Comparison of ENCODE assay signal across 9 cellular contexts in the genomic region with DNA sequence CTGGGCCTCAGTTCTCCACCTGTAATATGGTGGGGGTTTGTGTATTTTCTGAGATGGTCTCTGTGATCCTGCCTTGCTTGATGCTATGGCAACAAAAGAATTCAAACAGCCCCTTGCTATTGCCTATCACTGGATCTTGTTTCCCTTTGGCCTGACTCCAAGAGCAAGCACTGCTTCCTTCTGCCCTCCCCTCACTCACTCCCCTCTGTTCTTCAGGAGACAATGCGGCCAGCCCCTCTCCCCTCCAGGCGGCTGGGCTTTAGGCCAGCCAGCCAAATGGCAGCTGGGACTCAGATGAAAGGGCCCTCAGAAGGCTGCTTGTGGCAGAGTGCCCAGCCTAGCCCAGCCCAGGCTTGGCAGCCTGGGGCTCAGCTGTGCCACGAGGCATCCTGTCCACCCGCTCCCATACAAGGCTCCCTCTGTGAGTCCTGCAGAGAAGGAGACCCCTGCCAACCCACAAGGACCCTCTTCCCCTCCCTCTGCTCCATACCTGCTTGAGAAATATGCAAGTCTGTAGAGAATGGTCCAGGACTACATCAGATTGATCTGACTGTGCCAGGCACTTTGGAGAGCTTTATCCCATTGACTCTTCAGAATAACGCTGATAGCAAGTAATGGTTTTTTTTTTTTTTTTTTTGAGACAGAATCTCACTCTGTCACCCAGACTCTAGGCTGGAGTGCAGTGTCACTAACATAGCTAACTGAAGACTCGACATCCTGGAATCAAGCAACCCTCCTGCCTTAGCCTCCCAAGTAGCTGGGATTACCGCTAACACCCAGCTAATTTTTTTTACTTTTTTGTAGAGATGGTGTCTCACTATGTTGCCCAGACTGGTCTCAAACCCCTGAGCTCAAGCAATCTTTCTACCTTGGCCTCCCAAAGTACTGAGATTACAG. TPM values are rescaled to one million over a fixed set of nuclear protein-coding genes. Genes with fewer than 3 reads are reported as not detected.
DNase-seq lines count a peak whose midpoint lies in the region; ATAC-seq and TF ChIP-seq lines count a peak whose summit lies in the region.
"Had no signal": no experiment of that assay in that cellular context is flagged by ENCODE, and none has a peak within 500 bp of the region (broad histone marks: within the 10 kb centered on the region; RNA-seq: fewer than 3 reads in every experiment).

No MANE protein-coding gene starts in this region.

- DNase-seq in A673 (ENCODE audit: low spot score) (peak; percentile 95), NCI-H1417 (lab: John Stamatoyannopoulos, UW) (peak; percentile 80 to 97 (median 85)), hypothalamus (lab: John Stamatoyannopoulos, UW) (peak; percentile 7 to 96 (median 87)), substantia nigra (lab: John Stamatoyannopoulos, UW) (peak; percentile 32 to 97 (median 91))
- no peak for DNase-seq in activated CD4-positive, alpha-beta T cell treated with anti-CD3 and anti-CD28 coated beads for 1 hour

- no peak for TF ChIP-seq CTCF in A673 (conservative IDR thresholded peaks at IDR 0.05; ENCODE audit: low read depth, low read length)
- no peak for TF ChIP-seq CTCF in VCaP (conservative IDR thresholded peaks at IDR 0.05)

- CTCF ChIA-PET in A673 (lab: Charles Lee): interaction anchor here (0.6 to 1.3 kb wide), 2 partner anchors 15 to 983 kb away, joined by 5 to 6 read pairs; no protein-coding TSS in a partner anchor

- no peaks in the 10 kb centered on the region for H3K9me3 ChIP-seq in A673 (ENCODE audit: low read depth, low read length, poor library complexity, severe bottlenecking)

- H3K4me3 ChIP-seq in A673 (ENCODE audit: low read depth, low read length, poor library complexity, severe bottlenecking): no peak overlapping the region

- peaks cover 17% of the 10 kb centered on the region for H3K4me1 ChIP-seq in A673 (ENCODE audit: insufficient read depth, low read length, poor library complexity, severe bottlenecking)

- POLR2A ChIA-PET in A673 (lab: Charles Lee; ENCODE audit: low non-redundant PET): no interaction called here

- H3K27me3 ChIP-seq in A673 (replicated peaks; ENCODE audit: insufficient read depth, low read depth, low read length, poor library complexity): no peaks in the 10 kb centered on the region

- H3K27ac ChIP-seq in A673 (ENCODE audit: low read depth, low read length, poor library complexity, severe bottlenecking): no peak overlapping the region
- peak overlapping the region; percentile 88 for H3K27ac ChIP-seq in VCaP
- H3K27ac ChIP-seq in substantia nigra (ENCODE audit: low read depth, low read length, poor library complexity, severe bottlenecking): peak overlapping the region; percentile 73

- ATAC-seq in HG03196 (IDR thresholded peaks at IDR 0.05; ENCODE audit: unreplicated experiment) (no peak), GM21367 (IDR thresholded peaks at IDR 0.05; ENCODE audit: unreplicated experiment) (no peak)

- no TSS peak for BruUV-seq in A673 (replicated peaks; lab: Mats Ljungman, UMichigan)

- H3K36me3 ChIP-seq in A673 (ENCODE audit: insufficient read depth, low read length, poor library complexity, severe bottlenecking): no peaks in the 10 kb centered on the region

- intact Hi-C loops in A673 (cut with micrococcal nuclease; ENCODE audit: unreplicated experiment): no loop called here

RNA-seq across cellular contexts. Expression of gene KCTD14, which starts 7.6 kb away (rescaled TPM):
- 0.45 and 1.2 TPM in 2 replicates for total RNA-seq in A673 (2021)
- total RNA-seq: mononuclear cell had no signal

RNA-seq across cellular contexts. Expression of gene THRSP, which starts 33.0 kb away (rescaled TPM):
- total RNA-seq in A673 (2021): not detected in 2 replicates

RNA-seq across cellular contexts. Expression of gene INTS4, which starts 36.2 kb away (rescaled TPM):
- total RNA-seq in A673 (2021): 66.1 and 68.2 TPM in 2 replicates

RNA-seq across cellular contexts. Expression of gene NDUFC2, which starts 49.0 kb away (rescaled TPM):
- total RNA-seq in A673 (2021): 408 and 425 TPM in 2 replicates
